ENCODE assay signal across 17 cellular contexts in genomic region chr2:24874025-24874424, GRCh38. TPM values are rescaled to one million over a fixed set of nuclear protein-coding genes. Genes with fewer than 3 reads are reported as not detected.
A peak's percentile ranks its signal among the peaks of the same experiment; 100 is the strongest.
DNase-seq lines count a peak whose midpoint lies in the region; FAIRE-seq and TF ChIP-seq lines count a peak whose summit lies in the region.
"Had no signal": no experiment of that assay in that cellular context is flagged by ENCODE, and none has a peak within 500 bp of the region (broad histone marks: within the 10 kb centered on the region; RNA-seq: fewer than 3 reads in every experiment).

No MANE protein-coding gene starts in this region.

- no peak for TF ChIP-seq EP300 in H1 (IDR thresholded peaks at IDR 0.05; ENCODE audit: borderline replicate concordance in 1 of 2, low read depth in 2 of 2, low read length in 2 of 2)

- DNase-seq in NB4 (ENCODE audit: low read depth) (peak; percentile 44), H1 (ENCODE audit: low read depth in 1 of 2, low spot score in 2 of 2) (no peak), islet precursor cell (peak; percentile 54), middle frontal gyrus (ENCODE audit: extremely low spot score, low spot score) (no peak), LoVo (ENCODE audit: low spot score) (no peak), NCI-H345 treated with DMSO at 0.1 percent for 48 hours (lab: John Stamatoyannopoulos, UW; ENCODE audit: unreplicated experiment) (no peak)
- DNase-seq in activated CD4-positive, alpha-beta memory T cell treated with anti-CD3 and anti-CD28 coated beads for 36 hours = no peak
- DNase-seq: immature natural killer cell, NCI-H1048, NCI-H748 treated with DMSO at 0.1 percent for 48 hours, pancreas, spleen had no signal

- H2BK120ac ChIP-seq in H1 (replicated peaks; ENCODE audit: low read depth, low read length) = no peak overlapping the region

- no peaks in the 10 kb centered on the region for H3K9me3 Mint-ChIP-seq in activated CD4-positive, alpha-beta memory T cell treated with anti-CD3 and anti-CD28 coated beads for 36 hours
- H3K9me3 Mint-ChIP-seq: central memory CD8-positive, alpha-beta T cell; immature natural killer cell; mesothelial cell of epicardium; stimulated activated memory B cell treated with anti-CD40 and anti-IgM and Interleukin-4, amounts not matched to agents 10 μg/mL and 1 μg/mL and 100 μg/mL, for 72 hours had no signal

- H4K5ac ChIP-seq in H1 (ENCODE audit: insufficient read length, low read depth, low read length) = no peak overlapping the region

- no peak overlapping the region for H3K4me2 ChIP-seq in H1 (ENCODE audit: insufficient read depth in 1 of 2, low read depth in 2 of 2, low read length in 2 of 2)

- H3K9me3 ChIP-seq in H1 (ENCODE audit: insufficient read depth in 2 of 2, low read depth in 1 of 2, low read length in 1 of 2) = no peaks in the 10 kb centered on the region
- no peaks in the 10 kb centered on the region for H3K9me3 ChIP-seq in skeletal muscle tissue (ENCODE audit: control insufficient read depth in 3 of 3, low read length in 3 of 3)
- H3K9me3 ChIP-seq: pancreas, spleen had no signal

- no peak for TF ChIP-seq CTCF in NB4 (IDR thresholded peaks at IDR 0.05; ENCODE audit: low read depth, low read length)
- no peak for TF ChIP-seq CTCF in H1 (IDR thresholded peaks at IDR 0.05; ENCODE audit: control extremely low read depth in 1 of 3, insufficient read depth in 1 of 3, low read depth in 1 of 3, low read length in 3 of 3)

- H2BK5ac ChIP-seq in H1 (ENCODE audit: low read depth, low read length) = peak overlapping the region; percentile 66; the same call in 1 of the 2 replicates

- no peak overlapping the region for H3K4ac ChIP-seq in H1 (replicated peaks; ENCODE audit: insufficient read length, low read depth, low read length)

- H3K56ac ChIP-seq in H1 (replicated peaks; ENCODE audit: insufficient read length, low read depth, low read length) = no peak overlapping the region

- no peaks in the 10 kb centered on the region for H3K23me2 ChIP-seq in H1 (ENCODE audit: low read depth, low read length)

- H2BK15ac ChIP-seq in H1 (ENCODE audit: low read length) = no peak overlapping the region

- no peaks in the 10 kb centered on the region for H3K4me1 Mint-ChIP-seq in activated CD4-positive, alpha-beta memory T cell treated with anti-CD3 and anti-CD28 coated beads for 36 hours (ENCODE audit: low read depth)
- H3K4me1 Mint-ChIP-seq: immature natural killer cell, mesothelial cell of epicardium had no signal

- H3K4me3 Mint-ChIP-seq in activated CD4-positive, alpha-beta memory T cell treated with anti-CD3 and anti-CD28 coated beads for 36 hours = no peak overlapping the region
- H3K4me3 Mint-ChIP-seq: central memory CD8-positive, alpha-beta T cell; immature natural killer cell; mesothelial cell of epicardium; stimulated activated memory B cell treated with anti-CD40 and anti-IgM and Interleukin-4, amounts not matched to agents 10 μg/mL and 1 μg/mL and 100 μg/mL, for 72 hours had no signal

- H4K91ac ChIP-seq in H1 (replicated peaks; ENCODE audit: insufficient read length, low read length) = no peak overlapping the region

- POLR2A ChIA-PET in H1 (lab: Charles Lee; ENCODE audit: partially characterized antibody) = interaction anchor here (1.1 kb wide), 1 partner anchor 12 kb away, joined by 3 read pairs; no protein-coding TSS in a partner anchor
- POLR2A ChIA-PET in activated CD4-positive, alpha-beta memory T cell treated with anti-CD3 and anti-CD28 coated beads for 36 hours (lab: Charles Lee) = no interaction called here

- peaks cover 0 to 2% of the 10 kb centered on the region in 2 experiments for H4K20me1 ChIP-seq in H1 (replicated peaks in 1 of 2; ENCODE audit: control insufficient read depth in 1 of 2, insufficient read depth in 2 of 2, low read length in 2 of 2)

- H3K79me2 ChIP-seq in H1 (ENCODE audit: control insufficient read depth in 1 of 2, insufficient read depth in 2 of 2, low read length in 2 of 2) = no peaks in the 10 kb centered on the region

- H3K23ac ChIP-seq in H1 (ENCODE audit: insufficient read length) = no peak overlapping the region

- H3K27me3 ChIP-seq in H1 (replicated peaks in 1 of 4; ENCODE audit: control insufficient read depth in 3 of 4, extremely low read depth in 1 of 4, insufficient read depth in 3 of 4, low read length in 3 of 4) (no peaks in the 10 kb centered on the region), skeletal muscle tissue (ENCODE audit: control insufficient read depth in 3 of 3, insufficient read depth in 3 of 3, low read length in 3 of 3) (no peaks in the 10 kb centered on the region)
- H3K27me3 ChIP-seq: pancreas, spleen had no signal

- no peak for FAIRE-seq in H1 (lab: Jason Lieb, UNC)
- FAIRE-seq: pancreas had no signal

- no peak overlapping the region for H3K4me3 ChIP-seq in NB4 (ENCODE audit: low read depth, low read length)
- H3K4me3 ChIP-seq in H1 (ENCODE audit: extremely low read depth in 1 of 4, insufficient read depth in 2 of 4, low read depth in 3 of 4, low read length in 4 of 4) = no peak overlapping the region
- H3K4me3 ChIP-seq in skeletal muscle tissue (ENCODE audit: low read length in 3 of 3) = no peak overlapping the region
- H3K4me3 ChIP-seq: pancreas, spleen had no signal

- intact Hi-C loops in activated CD4-positive, alpha-beta memory T cell treated with anti-CD3 and anti-CD28 coated beads for 36 hours (cut with micrococcal nuclease) = no loop called here

- H3K4me1 ChIP-seq in H1 (replicated peaks in 1 of 4; ENCODE audit: control insufficient read depth in 3 of 4, insufficient read depth in 4 of 4, low read length in 3 of 4) (peaks cover 0 to 8% (median under 1%) of the 10 kb centered on the region in 4 experiments; a peak in 2 of 7 replicates), skeletal muscle tissue (ENCODE audit: control insufficient read depth in 3 of 3, insufficient read depth in 3 of 3, low read length in 3 of 3) (peaks cover 21 to 28% (median 26%) of the 10 kb centered on the region in 3 donors)
- H3K4me1 ChIP-seq: pancreas had no signal

- H2AK5ac ChIP-seq in H1 (ENCODE audit: low read depth, low read length) = no peak overlapping the region

- H3K36me3 ChIP-seq in H1 (ENCODE audit: control insufficient read depth in 2 of 4, insufficient read depth in 4 of 4, low read length in 3 of 4) = no peaks in the 10 kb centered on the region
- no peaks in the 10 kb centered on the region for H3K36me3 ChIP-seq in skeletal muscle tissue (ENCODE audit: control insufficient read depth in 3 of 3, insufficient read depth in 3 of 3, low read length in 3 of 3)
- H3K36me3 ChIP-seq: pancreas had no signal

- no peak for TF ChIP-seq POLR2A in NB4 (IDR thresholded peaks at IDR 0.05; ENCODE audit: extremely low read depth, insufficient read length)
- no peak for TF ChIP-seq POLR2A in H1 (IDR thresholded peaks at IDR 0.05; ENCODE audit: control extremely low read depth in 1 of 2, low read depth in 2 of 2, low read length in 2 of 2)

- H2AFZ ChIP-seq in H1 (ENCODE audit: low read length) = no peak overlapping the region

- H3K79me1 ChIP-seq in H1 (ENCODE audit: low read depth, low read length) = no peaks in the 10 kb centered on the region; the same call in 1 of the 2 replicates

- H3K9ac ChIP-seq in H1 (replicated peaks in 1 of 4; ENCODE audit: extremely low read depth in 1 of 4, low read depth in 3 of 4, low read length in 3 of 4) = no peak overlapping the region
- no peak overlapping the region for H3K9ac ChIP-seq in skeletal muscle tissue (ENCODE audit: low read depth in 1 of 3, low read length in 3 of 3)

- no peak overlapping the region for H3K18ac ChIP-seq in H1 (ENCODE audit: extremely low read depth, low read length)

- WGBS in H1 (ENCODE audit: extremely low coverage in 1 of 2, insufficient coverage in 1 of 2, insufficient read length in 1 of 2, insufficient replicate concordance in 2 of 2, low coverage in 1 of 2, low lambda C conversion rate in 2 of 2, missing lambda C conversion rate in 1 of 2), 2 experiments = 95% methylated on average over 9 of the region's 9 CpGs; no CpG with 5 or more reads in 1 of the 2 experiments

- no peak overlapping the region for H2BK12ac ChIP-seq in H1 (ENCODE audit: low read depth, low read length)

- H3K27me3 Mint-ChIP-seq in activated CD4-positive, alpha-beta memory T cell treated with anti-CD3 and anti-CD28 coated beads for 36 hours = no peaks in the 10 kb centered on the region
- H3K27me3 Mint-ChIP-seq: central memory CD8-positive, alpha-beta T cell; stimulated activated memory B cell treated with anti-CD40 and anti-IgM and Interleukin-4, amounts not matched to agents 10 μg/mL and 1 μg/mL and 100 μg/mL, for 72 hours had no signal

- H4K8ac ChIP-seq in H1 (ENCODE audit: extremely low read depth, insufficient read depth, low read length) = no peak overlapping the region; the same call in 1 of the 2 replicates

- H2BK20ac ChIP-seq in H1 (ENCODE audit: low read length) = no peak overlapping the region

- H3K14ac ChIP-seq in H1 (ENCODE audit: insufficient read length) = no peak overlapping the region

- TF ChIP-seq RAD21 in H1 (IDR thresholded peaks at IDR 0.05 in 1 of 2, conservative IDR thresholded peaks at IDR 0.05 in 1 of 2; ENCODE audit: low read depth in 2 of 2, low read length in 2 of 2) = no peak

- H3K27ac ChIP-seq in H1 (ENCODE audit: low read depth, low read length) = no peak overlapping the region
- peak overlapping the region; percentile 64 for H3K27ac ChIP-seq in skeletal muscle tissue (ENCODE audit: low read depth, low read length)
- H3K27ac ChIP-seq: pancreas, VCaP had no signal

- no peak overlapping the region for H3K27ac Mint-ChIP-seq in activated CD4-positive, alpha-beta memory T cell treated with anti-CD3 and anti-CD28 coated beads for 36 hours
- H3K27ac Mint-ChIP-seq: immature natural killer cell; mesothelial cell of epicardium; stimulated activated memory B cell treated with anti-CD40 and anti-IgM and Interleukin-4, amounts not matched to agents 10 μg/mL and 1 μg/mL and 100 μg/mL, for 72 hours had no signal

- CTCF ChIA-PET in H1 (lab: Charles Lee; ENCODE audit: partially characterized antibody) = interaction anchor here (1.1 to 2.4 kb wide), 3 partner anchors 8 to 463 kb away, joined by 3 to 13 read pairs (median 4); no protein-coding TSS in a partner anchor
- CTCF ChIA-PET in activated CD4-positive, alpha-beta memory T cell treated with anti-CD3 and anti-CD28 coated beads for 36 hours (lab: Charles Lee) = no interaction called here

- peaks cover 6% of the 10 kb centered on the region for H3K36me3 Mint-ChIP-seq in activated CD4-positive, alpha-beta memory T cell treated with anti-CD3 and anti-CD28 coated beads for 36 hours
- H3K36me3 Mint-ChIP-seq: immature natural killer cell, mesothelial cell of epicardium had no signal

RNA-seq across cellular contexts. Expression of gene ADCY3, which starts 46.0 kb away (rescaled TPM):
- 50.5 and 52.9 TPM in 2 replicates for total RNA-seq in H1 (2021; fragmentation: NEBNext Ultra II Directional; extraction: Animal tissue kit (Norgen Biotek cat#: 25700))
- 45.1 and 61.8 TPM in 2 replicates for polyA plus RNA-seq in H1 (2011; rRNA removed)
- 42.3 TPM for polyA plus RNA-seq in H1 (2011; cell fraction: cytosol; rRNA removed)
- polyA plus RNA-seq in H1 (2011; cell fraction: nucleus; rRNA removed) = 128 TPM
- 29.0 to 39.1 TPM (median 33.5 TPM) in 4 replicates for polyA plus RNA-seq in H1 (2012, experiment 1 of 2)
- 22.5 TPM for polyA plus RNA-seq in H1 (2012, experiment 2 of 2)
- polyA plus RNA-seq in H1 (2013, experiment 1 of 2) = 38.2 TPM
- 35.0 TPM for polyA plus RNA-seq in H1 (2013, experiment 2 of 2)
- 92.2 and 116 TPM in 2 replicates for polyA minus RNA-seq in H1 (2011; rRNA and poly(A)+ RNA removed)
- 37.3 TPM for polyA minus RNA-seq in H1 (2011; cell fraction: cytosol; rRNA and poly(A)+ RNA removed)
- polyA minus RNA-seq in H1 (2011; cell fraction: nucleus; rRNA and poly(A)+ RNA removed) = 53.5 TPM
- 13.6 TPM for total RNA-seq in skeletal muscle tissue
- total RNA-seq in activated CD4-positive, alpha-beta memory T cell treated with anti-CD3 and anti-CD28 coated beads for 36 hours = 10 to 100 TPM; 68.7 to 71.7 TPM

Comparison
In these comparisons a context has a peak if more than half of its experiments do, and no peak if none do; other contexts are left out.
1. DNase-seq: peak in NB4 (single experiment) and islet precursor cell (single experiment); none in H1 (0 of 2), middle frontal gyrus (single experiment), LoVo (single experiment), NCI-H345 treated with DMSO at 0.1 percent for 48 hours (single experiment) and activated CD4-positive, alpha-beta memory T cell treated with anti-CD3 and anti-CD28 coated beads for 36 hours (single experiment).